In genomic region chr18:12417687-12418086, GRCh38 we compare ENCODE assay signal across 19 cellular contexts. TPM values are rescaled to one million over a fixed set of nuclear protein-coding genes. Genes with fewer than 3 reads are reported as not detected.
"Had no signal": no experiment of that assay in that cellular context is flagged by ENCODE, and none has a peak within 500 bp of the region (broad histone marks: within the 10 kb centered on the region; RNA-seq: fewer than 3 reads in every experiment).

No MANE protein-coding gene starts in this region.

- H2AFZ ChIP-seq: parathyroid adenoma had no signal

- H3K27ac Mint-ChIP-seq: activated B cell treated with CpG ODN at 0.5 μM for 24 hours; activated CD4-positive, alpha-beta T cell treated with anti-CD3 and anti-CD28 coated beads, Interleukin-2, amount 10 ng/mL, durations not matched to agents 7 days and 5 days; activated naive CD4-positive, alpha-beta T cell treated with anti-CD3 and anti-CD28 coated beads for 36 hours; immature natural killer cell; T-helper 1 cell treated with Interleukin-12 subunit alpha and Interleukin-12 subunit beta and Interleukin-4 antibody, amounts not matched to agents 30 μg/mL and 1 μg/mL, for 36 hours had no signal

- H3K4me3 ChIP-seq: body of pancreas, esophagus muscularis mucosa, lung, right atrium auricular region, upper lobe of left lung had no signal

- H3K27ac ChIP-seq: body of pancreas, esophagus muscularis mucosa, parathyroid adenoma, right atrium auricular region, upper lobe of left lung had no signal

- H3K9ac ChIP-seq: parathyroid adenoma, SK-N-SH had no signal

- H3K4me2 ChIP-seq: SK-N-SH had no signal

- H3K27me3 Mint-ChIP-seq: activated B cell treated with CpG ODN at 0.5 μM for 24 hours had no signal

- DNase-seq: activated B cell treated with CpG ODN at 0.5 μM for 24 hours; activated CD4-positive, alpha-beta T cell treated with anti-CD3 and anti-CD28 coated beads, Interleukin-2, amount 10 ng/mL, durations not matched to agents 7 days and 5 days; activated CD8-positive, alpha-beta memory T cell treated with anti-CD3 and anti-CD28 coated beads for 24 hours; activated naive CD4-positive, alpha-beta T cell treated with anti-CD3 and anti-CD28 coated beads for 36 hours; activated T-cell treated with anti-CD3 and anti-CD28 coated beads for 4 hours; body of pancreas; cerebellar nuclear complex; glutamatergic neuron; immature natural killer cell; left cardiac atrium; SK-N-SH; small intestine; upper lobe of left lung had no signal

- H3K9me3 ChIP-seq: body of pancreas, esophagus muscularis mucosa, right atrium auricular region, SK-N-SH, upper lobe of left lung had no signal

- H3K9me3 Mint-ChIP-seq: activated B cell treated with CpG ODN at 0.5 μM for 24 hours; activated CD4-positive, alpha-beta T cell treated with anti-CD3 and anti-CD28 coated beads, Interleukin-2, amount 10 ng/mL, durations not matched to agents 7 days and 5 days; activated naive CD4-positive, alpha-beta T cell treated with anti-CD3 and anti-CD28 coated beads for 36 hours; activated T-helper 17 cell treated with anti-CD3 and anti-CD28 coated beads, Interleukin-2, amount 50 U/mL, for 72 hours; immature natural killer cell; T-helper 1 cell treated with Interleukin-12 subunit alpha and Interleukin-12 subunit beta and Interleukin-4 antibody, amounts not matched to agents 30 μg/mL and 1 μg/mL, for 36 hours had no signal

- H3K79me2 ChIP-seq: parathyroid adenoma had no signal

- H3K4me1 Mint-ChIP-seq: activated T-helper 17 cell treated with anti-CD3 and anti-CD28 coated beads, Interleukin-2, amount 50 U/mL, for 72 hours had no signal

- H3K36me3 Mint-ChIP-seq: immature natural killer cell had no signal

- H3K36me3 ChIP-seq: right atrium auricular region, upper lobe of left lung had no signal

- H3K4me3 Mint-ChIP-seq: activated CD4-positive, alpha-beta T cell treated with anti-CD3 and anti-CD28 coated beads, Interleukin-2, amount 10 ng/mL, durations not matched to agents 7 days and 5 days; activated naive CD4-positive, alpha-beta T cell treated with anti-CD3 and anti-CD28 coated beads for 36 hours; T-helper 1 cell treated with Interleukin-12 subunit alpha and Interleukin-12 subunit beta and Interleukin-4 antibody, amounts not matched to agents 30 μg/mL and 1 μg/mL, for 36 hours had no signal

- H3K4me1 ChIP-seq: body of pancreas, parathyroid adenoma had no signal

- H3K27me3 ChIP-seq: body of pancreas, esophagus muscularis mucosa, right atrium auricular region, upper lobe of left lung had no signal

RNA-seq across cellular contexts. Expression of gene PRELID3A, which starts 10.0 kb away (rescaled TPM):
- total RNA-seq: body of pancreas had no signal
- polyA plus RNA-seq: immature natural killer cell had no signal
